In the genomic region with DNA sequence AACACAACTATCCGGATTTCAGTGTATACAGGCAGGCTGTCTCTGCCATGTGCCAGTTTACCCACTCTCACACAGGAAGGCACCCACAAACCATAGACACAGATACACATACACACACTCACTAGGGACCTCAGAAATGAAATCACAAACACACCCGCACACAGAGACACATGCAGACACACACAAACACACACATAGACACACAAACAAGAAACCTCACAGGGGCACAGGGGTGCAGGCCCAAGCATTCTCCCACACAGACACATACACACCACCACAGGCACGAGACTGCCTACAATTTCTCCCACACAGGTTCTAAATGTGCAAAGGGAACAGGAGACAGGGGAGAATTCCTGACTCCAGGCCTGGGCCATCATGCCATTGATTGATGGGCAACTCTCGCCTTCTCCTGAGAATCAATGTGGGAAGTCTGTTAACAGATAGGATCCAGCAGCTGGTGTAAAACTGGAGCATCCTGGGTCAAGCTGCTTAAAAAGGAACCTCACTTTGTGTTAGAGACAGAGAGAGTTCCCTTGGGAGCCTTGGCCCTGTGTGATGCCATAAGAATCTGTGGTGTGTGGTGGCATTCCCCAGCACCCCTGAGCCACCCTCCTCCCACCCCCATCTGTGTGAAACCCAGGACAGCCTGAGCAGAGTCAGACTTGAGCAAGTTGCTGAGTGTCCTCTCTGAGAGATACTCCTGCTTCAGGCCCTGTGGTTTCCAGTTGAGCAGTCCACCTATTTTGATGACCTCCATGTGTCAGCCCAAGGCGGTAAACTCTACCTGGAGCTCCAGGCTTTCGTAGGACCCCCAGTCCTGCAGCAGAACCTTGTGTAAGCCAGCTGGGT, we compare ENCODE assay signal across 1 cellular context.
TF ChIP-seq lines count a peak whose summit lies in the region.

No MANE protein-coding gene starts in this region.

TF ChIP-seq in endothelial cell of umbilical vein, 7 proteins besides CTCF, POLR2A, EP300 and RAD21 (continued from another document):
- no peak for TF ChIP-seq EZH2 (IDR thresholded peaks at IDR 0.05; ENCODE audit: borderline replicate concordance, low read depth, low read length, severe bottlenecking)
